Comparison of ENCODE assay signal across 13 cellular contexts in the genomic region with DNA sequence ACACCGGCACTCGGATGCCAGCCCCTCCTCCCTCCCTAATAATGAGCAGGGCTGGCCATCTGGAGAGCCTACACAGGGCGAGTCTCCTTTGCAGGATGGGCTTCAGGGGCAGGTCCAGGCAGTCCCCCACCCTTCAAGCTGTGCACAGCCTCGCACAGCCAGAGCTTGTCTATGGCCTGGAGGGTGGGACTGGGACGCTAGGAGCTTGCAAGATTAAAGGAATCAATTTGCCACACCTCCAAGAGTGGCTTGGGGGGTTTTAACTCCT. TPM values are rescaled to one million over a fixed set of nuclear protein-coding genes. Genes with fewer than 3 reads are reported as not detected.
"Had no signal": no experiment of that assay in that cellular context is flagged by ENCODE, and none has a peak within 500 bp of the region (broad histone marks: within the 10 kb centered on the region; RNA-seq: fewer than 3 reads in every experiment).

No MANE protein-coding gene starts in this region.

- ATAC-seq: heart right ventricle, left ventricle myocardium superior had no signal

- DNase-seq: activated CD4-positive, alpha-beta memory T cell treated with anti-CD3 and anti-CD28 coated beads, Interleukin-2, amount 10 ng/mL, durations not matched to agents 7 days and 5 days; activated CD4-positive, alpha-beta T cell treated with anti-CD3 and anti-CD28 coated beads for 1 hour; colonic mucosa; effector CD4-positive, alpha-beta T cell; heart right ventricle; left ventricle myocardium superior; ovary; uterus had no signal

- H3K9me3 Mint-ChIP-seq: activated CD4-positive, alpha-beta memory T cell treated with anti-CD3 and anti-CD28 coated beads, Interleukin-2, amount 10 ng/mL, durations not matched to agents 7 days and 5 days; activated naive CD4-positive, alpha-beta T cell treated with anti-CD3 and anti-CD28 coated beads for 36 hours; nephron progenitor cell; T-helper 2 cell treated with Interferon-gamma antibody and Interleukin-4, amounts not matched to agents 5 μg/mL and 100 μg/mL, for 36 hours had no signal

- H3K4me3 Mint-ChIP-seq: activated CD4-positive, alpha-beta memory T cell treated with anti-CD3 and anti-CD28 coated beads, Interleukin-2, amount 10 ng/mL, durations not matched to agents 7 days and 5 days; activated naive CD4-positive, alpha-beta T cell treated with anti-CD3 and anti-CD28 coated beads for 36 hours; nephron progenitor cell; T-helper 2 cell treated with Interferon-gamma antibody and Interleukin-4, amounts not matched to agents 5 μg/mL and 100 μg/mL, for 36 hours had no signal

- H3K27ac Mint-ChIP-seq: activated CD4-positive, alpha-beta memory T cell treated with anti-CD3 and anti-CD28 coated beads, Interleukin-2, amount 10 ng/mL, durations not matched to agents 7 days and 5 days; activated naive CD4-positive, alpha-beta T cell treated with anti-CD3 and anti-CD28 coated beads for 36 hours; nephron progenitor cell; T-helper 2 cell treated with Interferon-gamma antibody and Interleukin-4, amounts not matched to agents 5 μg/mL and 100 μg/mL, for 36 hours had no signal

RNA-seq across cellular contexts. Expression of a gene that starts 43.9 kb away (rescaled TPM):
- total RNA-seq: cardiac muscle cell, colonic mucosa, fibroblast of lung, left ventricle myocardium superior had no signal
